In the genomic region with DNA sequence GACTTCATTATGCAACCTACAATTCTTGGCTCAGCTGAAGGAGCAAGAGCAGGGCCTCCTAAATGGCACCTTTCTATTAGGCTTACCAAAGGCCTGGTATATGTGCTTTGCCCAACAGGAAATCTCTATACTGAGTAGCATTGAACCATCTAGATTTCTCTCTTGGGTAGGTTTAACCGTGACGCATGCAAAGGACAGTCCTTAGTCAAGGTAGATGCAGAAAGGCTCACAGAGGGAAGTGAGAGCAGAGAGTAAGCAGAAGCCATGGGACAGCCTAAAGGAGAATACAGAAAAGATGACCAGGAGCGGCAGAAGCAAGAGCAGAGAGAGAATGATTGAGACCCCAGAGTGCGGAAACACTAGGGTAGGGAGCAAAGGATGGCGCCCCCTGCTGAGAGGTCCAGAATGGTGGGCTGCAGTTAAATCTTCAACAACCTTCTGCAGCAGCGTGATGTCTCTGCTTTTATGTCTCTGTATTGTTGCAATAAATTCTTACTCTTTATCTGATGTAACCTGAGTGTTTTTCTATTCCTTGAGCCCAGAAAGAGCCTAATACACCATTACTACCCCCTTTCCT, we compare ENCODE assay signal across 15 cellular contexts. TPM values are rescaled to one million over a fixed set of nuclear protein-coding genes. Genes with fewer than 3 reads are reported as not detected.
A peak's percentile ranks its signal among the peaks of the same experiment; 100 is the strongest.
DNase-seq lines count a peak whose midpoint lies in the region; ATAC-seq and TF ChIP-seq lines count a peak whose summit lies in the region.
"Had no signal": no experiment of that assay in that cellular context is flagged by ENCODE, and none has a peak within 500 bp of the region (broad histone marks: within the 10 kb centered on the region; RNA-seq: fewer than 3 reads in every experiment).

No MANE protein-coding gene starts in this region.

- H3K4me3 ChIP-seq in KMS-11 (IDR thresholded peaks at IDR 0.05; ENCODE audit: insufficient read depth, low read depth, low read length) (no peak overlapping the region), osteoblast (ENCODE audit: insufficient read depth, low read length) (no peak overlapping the region), smooth muscle cell (no peak overlapping the region)
- H3K4me3 ChIP-seq: hepatocyte, thoracic aorta had no signal

- TF ChIP-seq CTCF in KMS-11 (conservative IDR thresholded peaks at IDR 0.05; ENCODE audit: low read depth, low read length) (0 out of 2 replicates have a peak, but pooled peaks have one; percentile 37), osteoblast (IDR thresholded peaks at IDR 0.05; ENCODE audit: extremely low read depth, low read depth, low read length) (peak; percentile 21), smooth muscle cell (IDR thresholded peaks at IDR 0.05; ENCODE audit: borderline replicate concordance, insufficient read depth, poor library complexity, severe bottlenecking) (no peak)

- H3K9me3 ChIP-seq in osteoblast (ENCODE audit: low read depth, low read length) (no peaks in the 10 kb centered on the region), smooth muscle cell (replicated peaks; ENCODE audit: low read depth) (no peaks in the 10 kb centered on the region)
- H3K9me3 ChIP-seq: thoracic aorta had no signal

- DNase-seq in activated CD4-positive, alpha-beta memory T cell treated with anti-CD3 and anti-CD28 coated beads for 36 hours, result peak; percentile 20
- DNase-seq in activated CD4-positive, alpha-beta memory T cell treated with anti-CD3 and anti-CD28 coated beads, Interleukin-2, amount 10 ng/mL, durations not matched to agents 7 days and 5 days, result no peak
- peak; percentile 16 for DNase-seq in cerebellar cortex (ENCODE audit: low spot score)
- DNase-seq in osteoblast (ENCODE audit: insufficient read length, low spot score, missing footprints), result no peak
- DNase-seq in NCI-H187 (lab: John Stamatoyannopoulos, UW), result no peak
- no peak for DNase-seq in smooth muscle cell (lab: John Stamatoyannopoulos, UW; ENCODE audit: unreplicated experiment)
- DNase-seq: cortex of kidney, Kasumi-1, NCI-H446, SHP77 had no signal

- CTCF ChIA-PET in activated CD4-positive, alpha-beta memory T cell treated with anti-CD3 and anti-CD28 coated beads for 36 hours (lab: Charles Lee), result interaction anchor here (1.0 to 2.0 kb wide), 2 partner anchors 8 to 43 kb away, joined by 3 to 4 read pairs; no protein-coding TSS in a partner anchor
- CTCF ChIA-PET in activated CD4-positive, alpha-beta memory T cell treated with anti-CD3 and anti-CD28 coated beads, Interleukin-2, amount 10 ng/mL, durations not matched to agents 7 days and 5 days (lab: Charles Lee), result no interaction called here

- peaks cover 36% of the 10 kb centered on the region for H3K27me3 Mint-ChIP-seq in activated CD4-positive, alpha-beta memory T cell treated with anti-CD3 and anti-CD28 coated beads for 36 hours
- peaks cover 46% of the 10 kb centered on the region for H3K27me3 Mint-ChIP-seq in activated CD4-positive, alpha-beta memory T cell treated with anti-CD3 and anti-CD28 coated beads, Interleukin-2, amount 10 ng/mL, durations not matched to agents 7 days and 5 days

- H3K27ac ChIP-seq in KMS-11 (no peak overlapping the region), osteoblast (ENCODE audit: low read depth, low read length) (no peak overlapping the region), smooth muscle cell (ENCODE audit: low read depth) (no peak overlapping the region)
- H3K27ac ChIP-seq: hepatocyte, thoracic aorta had no signal

- H3F3A ChIP-seq in smooth muscle cell (ENCODE audit: low read depth), result peaks cover 31% of the 10 kb centered on the region

- peaks cover 7% of the 10 kb centered on the region for H3K4me1 ChIP-seq in KMS-11 (ENCODE audit: low read depth, poor library complexity, severe bottlenecking)
- H3K4me1 ChIP-seq in osteoblast (ENCODE audit: insufficient read depth, low read length), result peaks cover 7% of the 10 kb centered on the region
- peaks cover 33% of the 10 kb centered on the region for H3K4me1 ChIP-seq in smooth muscle cell (ENCODE audit: low read depth)

- H3K9ac ChIP-seq in KMS-11, result no peak overlapping the region
- H3K9ac ChIP-seq in smooth muscle cell (ENCODE audit: low read depth), result no peak overlapping the region

- H3K4me1 Mint-ChIP-seq in activated CD4-positive, alpha-beta memory T cell treated with anti-CD3 and anti-CD28 coated beads for 36 hours (ENCODE audit: low read depth), result peaks cover 11% of the 10 kb centered on the region
- peaks cover 6% of the 10 kb centered on the region for H3K4me1 Mint-ChIP-seq in activated CD4-positive, alpha-beta memory T cell treated with anti-CD3 and anti-CD28 coated beads, Interleukin-2, amount 10 ng/mL, durations not matched to agents 7 days and 5 days

- H2AFZ ChIP-seq in KMS-11 (ENCODE audit: low read depth) (no peak overlapping the region), osteoblast (ENCODE audit: low read length) (no peak overlapping the region), smooth muscle cell (ENCODE audit: low read depth) (no peak overlapping the region)
- H2AFZ ChIP-seq: hepatocyte had no signal

- no peak overlapping the region for H3K4me3 Mint-ChIP-seq in activated CD4-positive, alpha-beta memory T cell treated with anti-CD3 and anti-CD28 coated beads for 36 hours
- no peak overlapping the region for H3K4me3 Mint-ChIP-seq in activated CD4-positive, alpha-beta memory T cell treated with anti-CD3 and anti-CD28 coated beads, Interleukin-2, amount 10 ng/mL, durations not matched to agents 7 days and 5 days

- no peak overlapping the region for H3K27ac Mint-ChIP-seq in activated CD4-positive, alpha-beta memory T cell treated with anti-CD3 and anti-CD28 coated beads for 36 hours
- H3K27ac Mint-ChIP-seq in activated CD4-positive, alpha-beta memory T cell treated with anti-CD3 and anti-CD28 coated beads, Interleukin-2, amount 10 ng/mL, durations not matched to agents 7 days and 5 days, result no peak overlapping the region

- WGBS in smooth muscle cell (ENCODE audit: low lambda C conversion rate), result 82% methylated on average over 6 of the region's 6 CpGs

- ATAC-seq in GM18873 (IDR thresholded peaks at IDR 0.05; ENCODE audit: low FRiP score, unreplicated experiment), result no peak
- ATAC-seq: activated CD4-positive, CD25-positive, alpha-beta regulatory T cell treated with anti-CD3 and anti-CD28 coated beads, Interleukin-2, amount 50 U/mL, for 24 hours had no signal

- H4K20me1 ChIP-seq in KMS-11 (ENCODE audit: insufficient read depth), result no peaks in the 10 kb centered on the region
- H4K20me1 ChIP-seq in osteoblast (ENCODE audit: insufficient read depth, low read length), result no peaks in the 10 kb centered on the region
- H4K20me1 ChIP-seq in smooth muscle cell (ENCODE audit: low read depth), result no peaks in the 10 kb centered on the region

- no peaks in the 10 kb centered on the region for H3K36me3 ChIP-seq in KMS-11 (ENCODE audit: insufficient read depth)
- no peaks in the 10 kb centered on the region for H3K36me3 ChIP-seq in osteoblast (ENCODE audit: insufficient read depth, low read length)
- no peaks in the 10 kb centered on the region for H3K36me3 ChIP-seq in smooth muscle cell (ENCODE audit: low read depth)
- H3K36me3 ChIP-seq: thoracic aorta had no signal

- intact Hi-C loops in activated CD4-positive, alpha-beta memory T cell treated with anti-CD3 and anti-CD28 coated beads for 36 hours (cut with micrococcal nuclease), result loop anchor here (2.0 kb wide), 1 partner anchor 41 kb away; no protein-coding TSS in a partner anchor

- H3K9me3 Mint-ChIP-seq in activated CD4-positive, alpha-beta memory T cell treated with anti-CD3 and anti-CD28 coated beads for 36 hours, result no peaks in the 10 kb centered on the region
- H3K9me3 Mint-ChIP-seq in activated CD4-positive, alpha-beta memory T cell treated with anti-CD3 and anti-CD28 coated beads, Interleukin-2, amount 10 ng/mL, durations not matched to agents 7 days and 5 days, result no peaks in the 10 kb centered on the region

- 0 out of 2 replicates have a peak, but pooled peaks cover under 1% of the 10 kb centered on the region for H3K79me2 ChIP-seq in KMS-11 (ENCODE audit: insufficient read depth, low read depth)
- H3K79me2 ChIP-seq in osteoblast (ENCODE audit: insufficient read depth, low read length), result no peaks in the 10 kb centered on the region
- H3K79me2 ChIP-seq in smooth muscle cell (ENCODE audit: low read depth), result no peaks in the 10 kb centered on the region
- H3K79me2 ChIP-seq: hepatocyte had no signal

- no peaks in the 10 kb centered on the region for H3K36me3 Mint-ChIP-seq in activated CD4-positive, alpha-beta memory T cell treated with anti-CD3 and anti-CD28 coated beads for 36 hours
- H3K36me3 Mint-ChIP-seq in activated CD4-positive, alpha-beta memory T cell treated with anti-CD3 and anti-CD28 coated beads, Interleukin-2, amount 10 ng/mL, durations not matched to agents 7 days and 5 days (ENCODE audit: low read depth), result no peaks in the 10 kb centered on the region

- H3K4me2 ChIP-seq in KMS-11, result no peak overlapping the region
- no peak overlapping the region for H3K4me2 ChIP-seq in osteoblast (ENCODE audit: insufficient read depth, low read length)
- no peak overlapping the region for H3K4me2 ChIP-seq in smooth muscle cell
- H3K4me2 ChIP-seq: hepatocyte had no signal

- POLR2A ChIA-PET in activated CD4-positive, alpha-beta memory T cell treated with anti-CD3 and anti-CD28 coated beads for 36 hours (lab: Charles Lee), result no interaction called here
- POLR2A ChIA-PET in activated CD4-positive, alpha-beta memory T cell treated with anti-CD3 and anti-CD28 coated beads, Interleukin-2, amount 10 ng/mL, durations not matched to agents 7 days and 5 days (lab: Charles Lee), result no interaction called here

- no peaks in the 10 kb centered on the region for H3K27me3 ChIP-seq in KMS-11 (ENCODE audit: insufficient read depth, low read depth)
- H3K27me3 ChIP-seq in osteoblast (ENCODE audit: insufficient read depth, low read length), result peaks cover 10% of the 10 kb centered on the region
- no peaks in the 10 kb centered on the region for H3K27me3 ChIP-seq in smooth muscle cell (ENCODE audit: low read depth)
- H3K27me3 ChIP-seq: hepatocyte had no signal

RNA-seq across cellular contexts. Expression of a gene that starts 4.7 kb away (rescaled TPM):
- total RNA-seq in activated CD4-positive, alpha-beta memory T cell treated with anti-CD3 and anti-CD28 coated beads for 36 hours, result 1 to 10 TPM; 1.4 to 2.4 TPM
- total RNA-seq in activated CD4-positive, alpha-beta memory T cell treated with anti-CD3 and anti-CD28 coated beads, Interleukin-2, amount 10 ng/mL, durations not matched to agents 7 days and 5 days, result under 1 TPM; 0.53 to 0.93 TPM
- 51.8 and 53.3 TPM in 2 replicates for total RNA-seq in osteoblast
- 23.4 and 29.4 TPM in 2 replicates for total RNA-seq in smooth muscle cell
- 15.3 and 18.1 TPM in 2 replicates for polyA plus RNA-seq in smooth muscle cell

RNA-seq across cellular contexts. Expression of a gene that starts 24.2 kb away (rescaled TPM):
- total RNA-seq in activated CD4-positive, alpha-beta memory T cell treated with anti-CD3 and anti-CD28 coated beads for 36 hours, result 10 to 100 TPM; 13.7 to 15.9 TPM
- total RNA-seq in activated CD4-positive, alpha-beta memory T cell treated with anti-CD3 and anti-CD28 coated beads, Interleukin-2, amount 10 ng/mL, durations not matched to agents 7 days and 5 days, result 1 to 10 TPM; 6.9 to 8.2 TPM
- total RNA-seq in osteoblast, result 32.4 and 34.7 TPM in 2 replicates
- 25.0 and 35.1 TPM in 2 replicates for total RNA-seq in smooth muscle cell
- polyA plus RNA-seq in smooth muscle cell, result 27.9 and 30.2 TPM in 2 replicates

RNA-seq across cellular contexts. Expression of a gene that starts 58.1 kb away (rescaled TPM):
- total RNA-seq in activated CD4-positive, alpha-beta memory T cell treated with anti-CD3 and anti-CD28 coated beads for 36 hours, result under 1 TPM; 0.43 to 0.65 TPM
- total RNA-seq in activated CD4-positive, alpha-beta memory T cell treated with anti-CD3 and anti-CD28 coated beads, Interleukin-2, amount 10 ng/mL, durations not matched to agents 7 days and 5 days, result under 1 TPM; 0.43 to 0.65 TPM
- under 0.01 TPM in 2 replicates for total RNA-seq in osteoblast
- not detected in 2 replicates for total RNA-seq in smooth muscle cell
- not detected in 2 replicates for polyA plus RNA-seq in smooth muscle cell
- total RNA-seq: hepatocyte had no signal
- polyA plus RNA-seq: hepatocyte had no signal

Comparison
In these comparisons a context has a peak if more than half of its experiments do, and no peak if none do; other contexts are left out.
1. DNase-seq: peak in activated CD4-positive, alpha-beta memory T cell treated with anti-CD3 and anti-CD28 coated beads for 36 hours (single experiment) and cerebellar cortex (single experiment); none in activated CD4-positive, alpha-beta memory T cell treated with anti-CD3 and anti-CD28 coated beads, Interleukin-2, amount 10 ng/mL, durations not matched to agents 7 days and 5 days (single experiment), osteoblast (single experiment), NCI-H187 (0 of 2) and smooth muscle cell (single experiment).